ENCODE assay signal across 1 cellular context in genomic region chr3:38541800-38542199, GRCh38.
TF ChIP-seq lines count a peak whose summit lies in the region.

No MANE protein-coding gene starts in this region.

TF ChIP-seq in H1, 55 proteins besides CTCF, POLR2A, EP300 and RAD21 (continued from another document):
- TF ChIP-seq E2F6 (IDR thresholded peaks at IDR 0.05) = no peak
- no peak for TF ChIP-seq CHD1 (IDR thresholded peaks at IDR 0.05; ENCODE audit: low read depth, low read length)
- TF ChIP-seq EZH2 (IDR thresholded peaks at IDR 0.05; ENCODE audit: low read depth, low read length, severe bottlenecking) = no peak
- TF ChIP-seq SP4 (IDR thresholded peaks at IDR 0.05; ENCODE audit: low read length) = no peak
- no peak for TF ChIP-seq CREB1 (IDR thresholded peaks at IDR 0.05)
